ENCODE assay signal across 7 cellular contexts in the genomic region with DNA sequence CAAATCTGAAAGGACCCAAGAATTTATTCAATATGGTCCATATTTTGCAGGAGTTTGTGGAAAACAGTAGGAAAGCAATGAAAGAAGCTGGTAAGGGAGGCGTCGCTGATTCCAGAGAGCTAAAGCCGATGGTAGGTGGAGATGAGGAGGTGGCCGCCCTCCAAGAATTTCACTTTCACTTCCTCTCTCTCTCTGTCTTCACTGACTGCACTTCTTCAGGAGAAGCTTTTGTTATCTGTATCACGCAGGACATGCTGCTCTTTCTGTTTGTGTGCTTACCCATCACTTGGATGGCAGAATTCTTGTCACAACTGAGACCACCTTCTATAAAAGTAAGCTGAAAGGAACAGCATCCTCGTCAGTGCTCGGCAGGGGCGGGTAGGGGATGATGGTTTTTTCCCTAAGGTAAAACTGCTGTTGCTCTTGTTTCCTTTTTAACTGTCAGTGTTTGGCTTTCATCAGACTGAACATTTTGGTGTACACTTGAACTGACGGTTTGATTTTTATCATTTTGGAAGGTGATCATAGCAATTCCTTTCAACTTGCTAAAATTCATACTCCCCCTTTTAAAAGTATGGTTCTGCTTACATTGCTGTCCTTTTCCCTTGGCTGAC.
A peak's percentile ranks its signal among the peaks of the same experiment; 100 is the strongest.
DNase-seq lines count a peak whose midpoint lies in the region; ATAC-seq, FAIRE-seq and TF ChIP-seq lines count a peak whose summit lies in the region.

No MANE protein-coding gene starts in this region.

- no peaks in the 10 kb centered on the region for H3K9me1 ChIP-seq in K562 (ENCODE audit: control insufficient read depth, insufficient read depth, low read length)

- no peaks in the 10 kb centered on the region for H3K36me3 ChIP-seq in K562 (ENCODE audit: control insufficient read depth, insufficient read depth, low read length)
- no peaks in the 10 kb centered on the region for H3K36me3 ChIP-seq in BE2C

- no TSS peak for BruUV-seq in K562 (replicated peaks; lab: Mats Ljungman, UMichigan)

- no peak for TF ChIP-seq CTCF in K562 (IDR thresholded peaks at IDR 0.05 in 2 of 3, conservative IDR thresholded peaks at IDR 0.05 in 1 of 3; ENCODE audit: insufficient read depth in 2 of 3, low read depth in 1 of 3, low read length in 3 of 3)
- TF ChIP-seq CTCF in BE2C (IDR thresholded peaks at IDR 0.05; ENCODE audit: low read depth, low read length): no peak

- H2AFZ ChIP-seq in K562 (ENCODE audit: low read depth, low read length): peak overlapping the region; percentile 35; the same call in 1 of the 2 replicates

- H3K4me3 ChIP-seq in K562 (no peak overlapping the region), BE2C (ENCODE audit: low read depth, low read length) (no peak overlapping the region)

- no peak for TF ChIP-seq RAD21 in K562 (CRISPR knock-in tag; conservative IDR thresholded peaks at IDR 0.05 in 1 of 2, IDR thresholded peaks at IDR 0.05 in 1 of 2)

- no peaks in the 10 kb centered on the region for H3K79me2 ChIP-seq in K562 (ENCODE audit: control insufficient read depth, insufficient read depth, low read length)

- DNase-seq in NOMO-1 (lab: John Stamatoyannopoulos, UW; ENCODE audit: unreplicated experiment in 2 of 2) (peak; percentile 64 to 85), K562 (ENCODE audit: extremely low read depth in 1 of 4, low spot score in 3 of 4) (peak in 2 of 4 experiments; percentile 13 to 32), sciatic nerve (ENCODE audit: low spot score) (peak; percentile 63), BE2C (no peak), HuH-7.5 (ENCODE audit: low spot score) (no peak)

- TF ChIP-seq EP300 in K562 (IDR thresholded peaks at IDR 0.05; ENCODE audit: low read length): 0 out of 2 replicates have a peak, but pooled peaks have one; percentile 19

- H4K20me1 ChIP-seq in K562 (replicated peaks; ENCODE audit: control insufficient read depth, insufficient read depth, low read length): no peaks in the 10 kb centered on the region

- WGBS in K562 (ENCODE audit: insufficient coverage, low coverage, missing lambda C conversion rate): 2% methylated on average over 9 of the region's 9 CpGs

- in situ Hi-C loops in K562 (cut with MboI): no loop called here

- no peak for TF ChIP-seq POLR2A in K562 (conservative IDR thresholded peaks at IDR 0.05)

- ATAC-seq in GM18870 (IDR thresholded peaks at IDR 0.05; ENCODE audit: unreplicated experiment) (peak; percentile 99), HG02678 (IDR thresholded peaks at IDR 0.05; ENCODE audit: unreplicated experiment) (peak; percentile 99), K562 (peak; percentile 80), sciatic nerve (peak; percentile 84)

- POLR2A ChIA-PET in K562 (lab: Yijun Ruan, JAX): interaction anchor here (0.6 to 2.1 kb wide), 4 partner anchors 8 to 55 kb away, joined by 3 to 7 read pairs (median 4); no protein-coding TSS in a partner anchor

- CTCF ChIA-PET in K562 (lab: Yijun Ruan, JAX; ENCODE audit: low intra/inter-chr PET ratio): no interaction called here

- intact Hi-C loops in K562 (cut with micrococcal nuclease) (loop anchor here (10.0 kb wide), 2 partner anchors 59 to 201 kb away; partner anchors contain the start of gene FSD1L), sciatic nerve (cut with DNase I) (no loop called here)

- no peak overlapping the region for H3K27ac ChIP-seq in K562 (ENCODE audit: extremely low read depth, low read depth, low read length)

- H3K9me3 ChIP-seq in K562 (replicated peaks; ENCODE audit: control insufficient read depth, insufficient read depth, low read depth, low read length): no peaks in the 10 kb centered on the region
- H3K9me3 ChIP-seq in BE2C: no peaks in the 10 kb centered on the region

- peak; percentile 23 for FAIRE-seq in K562 (lab: Jason Lieb, UNC)

- H3K4me2 ChIP-seq in K562 (ENCODE audit: insufficient read depth, low read length): peak overlapping the region; percentile 59

- H3K27me3 ChIP-seq in K562 (ENCODE audit: control insufficient read depth in 2 of 2, insufficient read depth in 2 of 2, low read length in 2 of 2) (no peaks in the 10 kb centered on the region; a peak in 2 of 5 replicates), BE2C (no peaks in the 10 kb centered on the region)

- H3K9ac ChIP-seq in K562 (ENCODE audit: insufficient read depth in 1 of 2, low read depth in 2 of 2, low read length in 2 of 2): no peak overlapping the region

- H3K4me1 ChIP-seq in K562 (replicated peaks in 1 of 2; ENCODE audit: control insufficient read depth in 2 of 2, insufficient read depth in 2 of 2, low read length in 2 of 2) (no peaks in the 10 kb centered on the region; a peak in 1 of 5 replicates), BE2C (no peaks in the 10 kb centered on the region)

TF ChIP-seq in K562, 482 proteins besides CTCF, POLR2A, EP300 and RAD21 (continues in another document):
- TF ChIP-seq RCOR1 (IDR thresholded peaks at IDR 0.05; ENCODE audit: borderline replicate concordance in 1 of 2, low read depth in 2 of 2, low read length in 2 of 2): peak in 1 of 2 experiments; percentile 46; a peak in 1 of 4 replicates
- TF ChIP-seq ZNF24 (IDR thresholded peaks at IDR 0.05): peak; percentile 67; the same call in 1 of the 2 replicates
- TF ChIP-seq ARID1B (IDR thresholded peaks at IDR 0.05): peak; percentile 52
- no peak for TF ChIP-seq PPARD (CRISPR knock-in tag; IDR thresholded peaks at IDR 0.05)
- TF ChIP-seq, protein P1, sequence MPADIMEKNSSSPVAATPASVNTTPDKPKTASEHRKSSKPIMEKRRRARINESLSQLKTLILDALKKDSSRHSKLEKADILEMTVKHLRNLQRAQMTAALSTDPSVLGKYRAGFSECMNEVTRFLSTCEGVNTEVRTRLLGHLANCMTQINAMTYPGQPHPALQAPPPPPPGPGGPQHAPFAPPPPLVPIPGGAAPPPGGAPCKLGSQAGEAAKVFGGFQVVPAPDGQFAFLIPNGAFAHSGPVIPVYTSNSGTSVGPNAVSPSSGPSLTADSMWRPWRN (IDR thresholded peaks at IDR 0.05; ENCODE audit: low read depth): no peak
- TF ChIP-seq SETDB1 (IDR thresholded peaks at IDR 0.05; ENCODE audit: low read length): no peak
- TF ChIP-seq MEIS2 (IDR thresholded peaks at IDR 0.05; ENCODE audit: partially characterized antibody): no peak
- no peak for TF ChIP-seq ZNF696 (CRISPR knock-in tag; conservative IDR thresholded peaks at IDR 0.05)
- TF ChIP-seq ZBTB2 (IDR thresholded peaks at IDR 0.05): no peak
- TF ChIP-seq SPI1 (IDR thresholded peaks at IDR 0.05; ENCODE audit: borderline replicate concordance, low read depth, low read length): peak; percentile 81; the same call in 1 of the 2 replicates
- 0 out of 2 replicates have a peak, but pooled peaks have one; percentile 14 for TF ChIP-seq SOX6 (IDR thresholded peaks at IDR 0.05)
- peak; percentile 82 for TF ChIP-seq CTBP1 (IDR thresholded peaks at IDR 0.05; ENCODE audit: borderline replicate concordance)
- no peak for TF ChIP-seq BACH1 (tag; IDR thresholded peaks at IDR 0.05)
- peak; percentile 44 for TF ChIP-seq TAL1 (IDR thresholded peaks at IDR 0.05)
- peak; percentile 12; the same call in 1 of the 2 replicates for TF ChIP-seq MECOM (CRISPR knock-in tag; IDR thresholded peaks at IDR 0.05)
- no peak for TF ChIP-seq JUND (IDR thresholded peaks at IDR 0.05; ENCODE audit: borderline replicate concordance, low read depth, low read length)
- peak; percentile 13; the same call in 2 of the 3 replicates for TF ChIP-seq JUND (tag; IDR thresholded peaks at IDR 0.05; ENCODE audit: borderline replicate concordance, low read depth, low read length)
- TF ChIP-seq ELF1 (tag; IDR thresholded peaks at IDR 0.05): no peak
- peak; percentile 27; the same call in 1 of the 2 replicates for TF ChIP-seq CBFA2T3 (IDR thresholded peaks at IDR 0.05)
- TF ChIP-seq TCF7L2 (IDR thresholded peaks at IDR 0.05; ENCODE audit: low read depth, low read length): no peak
- TF ChIP-seq ATF1 (CRISPR knock-in tag; IDR thresholded peaks at IDR 0.05): no peak
- 0 out of 2 replicates have a peak, but pooled peaks have one; percentile 19 for TF ChIP-seq ATF1 (tag; IDR thresholded peaks at IDR 0.05)
- peak; percentile 27; the same call in 1 of the 2 replicates for TF ChIP-seq ELF4 (CRISPR knock-in tag; IDR thresholded peaks at IDR 0.05)
- TF ChIP-seq CXXC5 (CRISPR knock-in tag; IDR thresholded peaks at IDR 0.05): peak; percentile 23; the same call in 1 of the 2 replicates
- TF ChIP-seq CTCFL (IDR thresholded peaks at IDR 0.05; ENCODE audit: borderline replicate concordance, insufficient read depth, low read depth, low read length, poor library complexity, severe bottlenecking): no peak
- no peak for TF ChIP-seq RBM15 (IDR thresholded peaks at IDR 0.05; ENCODE audit: insufficient read depth, low read length)
- TF ChIP-seq LEF1 (IDR thresholded peaks at IDR 0.05): no peak
- TF ChIP-seq ZFP36 (IDR thresholded peaks at IDR 0.05; ENCODE audit: low read depth, low read length, partially characterized antibody): peak; percentile 4
- TF ChIP-seq TCF3 (CRISPR knock-in tag; IDR thresholded peaks at IDR 0.05): peak; percentile 32; the same call in 1 of the 2 replicates

Comparison
In these comparisons a context has a peak if more than half of its experiments do, and no peak if none do; other contexts are left out.
1. DNase-seq: peak in NOMO-1 (2 of 2) and sciatic nerve (single experiment); none in BE2C (single experiment) and HuH-7.5 (single experiment).
2. Peak in every context shown above with its lines, with median percentiles within 50 percentile points of each other: ATAC-seq.